In genomic region chr6:22362361-22362760, GRCh38 we compare ENCODE assay signal across 22 cellular contexts.
DNase-seq lines count a peak whose midpoint lies in the region; ATAC-seq, FAIRE-seq and TF ChIP-seq lines count a peak whose summit lies in the region.
"Had no signal": no experiment of that assay in that cellular context is flagged by ENCODE, and none has a peak within 500 bp of the region (broad histone marks: within the 10 kb centered on the region; RNA-seq: fewer than 3 reads in every experiment).

No MANE protein-coding gene starts in this region.

- 11% methylated on average over 3 of the region's 3 CpGs for WGBS in GM12878 (ENCODE audit: insufficient coverage, insufficient replicate concordance, low lambda C conversion rate, missing lambda C conversion rate)

- peak; percentile 31 for DNase-seq in NCI-H2107 treated with DMSO at 0.1 percent for 48 hours (lab: John Stamatoyannopoulos, UW; ENCODE audit: unreplicated experiment)
- DNase-seq in NCI-H2107 (lab: John Stamatoyannopoulos, UW) = no peak
- DNase-seq in NCI-H2196 treated with DMSO at 0.1 percent for 48 hours (lab: John Stamatoyannopoulos, UW; ENCODE audit: unreplicated experiment) = peak; percentile 27
- no peak for DNase-seq in GM12878 (ENCODE audit: low read depth, low spot score)
- no peak for DNase-seq in NAMALWA (ENCODE audit: low spot score)
- no peak for DNase-seq in right atrium auricular region (ENCODE audit: low spot score)
- DNase-seq: activated CD8-positive, alpha-beta memory T cell treated with anti-CD3 and anti-CD28 coated beads, Interleukin-2, amount 50 U/mL, for 48 hours; activated naive CD4-positive, alpha-beta T cell; C1 segment of cervical spinal cord; head of caudate nucleus; Karpas-422; NCI-H1930; nephron progenitor cell; stimulated activated naive CD8-positive, alpha-beta T cell treated with anti-CD3 and anti-CD28 coated beads, Interleukin-15, amount 100 ng/mL, for 72 hours; T-helper 9 cell; uterus had no signal

- no peaks in the 10 kb centered on the region for H3K79me2 ChIP-seq in GM12878 (ENCODE audit: control insufficient read depth, insufficient read depth, low read length)

- POLR2A ChIA-PET in GM12878 (lab: Charles Lee) = interaction anchor here (0.6 to 0.9 kb wide), 4 partner anchors 10 to 95 kb away, joined by 3 to 5 read pairs (median 4); no protein-coding TSS in a partner anchor

- H3K4me3 ChIP-seq in GM12878 (no peak overlapping the region), skeletal muscle satellite cell (ENCODE audit: low read length) (no peak overlapping the region), right atrium auricular region (no peak overlapping the region)
- H3K4me3 ChIP-seq: coronary artery, esophagus muscularis mucosa, SJSA1, uterus had no signal

- intact Hi-C loops in GM12878 (cut with micrococcal nuclease; ENCODE audit: unreplicated experiment) = loop anchor here (10.0 kb wide), 1 partner anchor 522 kb away; no protein-coding TSS in a partner anchor

- H3K9ac ChIP-seq in GM12878 (ENCODE audit: control insufficient read depth, insufficient read depth, low read length) = no peak overlapping the region
- no peak overlapping the region for H3K9ac ChIP-seq in skeletal muscle satellite cell (ENCODE audit: low read depth, low read length)

- in situ Hi-C loops in GM12878 (cut with MboI) = no loop called here

- H3K9me3 ChIP-seq in GM12878 (replicated peaks; ENCODE audit: control insufficient read depth, insufficient read depth, low read length) (no peaks in the 10 kb centered on the region; the same call in 2 of the 3 replicates), skeletal muscle satellite cell (replicated peaks; ENCODE audit: low read length) (peaks cover 4% of the 10 kb centered on the region), right atrium auricular region (peaks cover 0 to 5% of the 10 kb centered on the region in 2 donors)
- H3K9me3 ChIP-seq: SJSA1, uterus had no signal

- peaks cover 23% of the 10 kb centered on the region for H3K4me1 ChIP-seq in GM12878 (ENCODE audit: control insufficient read depth, insufficient read depth, low read length)
- H3K4me1 ChIP-seq in skeletal muscle satellite cell (ENCODE audit: control insufficient read depth, insufficient read depth, low read length) = peaks cover 27% of the 10 kb centered on the region
- no peaks in the 10 kb centered on the region for H3K4me1 ChIP-seq in right atrium auricular region
- H3K4me1 ChIP-seq: uterus had no signal

- TF ChIP-seq CTCF in GM12878 (IDR thresholded peaks at IDR 0.05 in 2 of 3, conservative IDR thresholded peaks at IDR 0.05 in 1 of 3; ENCODE audit: control insufficient read depth in 2 of 3, extremely low read depth in 1 of 3, insufficient read depth in 1 of 3, low read depth in 3 of 3, low read length in 3 of 3) (no peak), right atrium auricular region (IDR thresholded peaks at IDR 0.05) (no peak)

- no peak for FAIRE-seq in GM12878 (lab: Jason Lieb, UNC)
- FAIRE-seq: islet of Langerhans had no signal

- H3K4me2 ChIP-seq in GM12878 (ENCODE audit: control insufficient read depth, insufficient read depth) (no peak overlapping the region), skeletal muscle satellite cell (ENCODE audit: low read length) (peak overlapping the region; percentile 51)

- TF ChIP-seq RAD21 in GM12878 (IDR thresholded peaks at IDR 0.05; ENCODE audit: insufficient read depth, low read depth, low read length) = no peak

- ATAC-seq in GM12878 (no peak), HG03135 (IDR thresholded peaks at IDR 0.05; ENCODE audit: unreplicated experiment) (no peak)
- ATAC-seq: stimulated activated naive CD8-positive, alpha-beta T cell treated with anti-CD3 and anti-CD28 coated beads, Interleukin-15, amount 100 ng/mL, for 72 hours had no signal

- no peak for TF ChIP-seq POLR2A in GM12878 (IDR thresholded peaks at IDR 0.05; ENCODE audit: low read depth, low read length)

- H3K36me3 ChIP-seq in GM12878 (ENCODE audit: control insufficient read depth in 2 of 2, insufficient read depth in 2 of 2, low read length in 1 of 2) = no peaks in the 10 kb centered on the region
- H3K36me3 ChIP-seq in skeletal muscle satellite cell (ENCODE audit: insufficient read depth, low read length) = no peaks in the 10 kb centered on the region
- no peaks in the 10 kb centered on the region for H3K36me3 ChIP-seq in right atrium auricular region
- H3K36me3 ChIP-seq: esophagus muscularis mucosa, SJSA1, uterus had no signal

- no peak for TF ChIP-seq EP300 in GM12878 (IDR thresholded peaks at IDR 0.05; ENCODE audit: borderline replicate concordance in 1 of 2, control insufficient read depth in 1 of 2, low read depth in 2 of 2, low read length in 2 of 2)

- CTCF ChIA-PET in GM12878 (lab: Yijun Ruan, JAX) = interaction anchor here (0.7 to 1.4 kb wide), 3 partner anchors 17 to 74 kb away, joined by 3 to 4 read pairs (median 3); no protein-coding TSS in a partner anchor

- H3K27ac ChIP-seq in GM12878 (ENCODE audit: control insufficient read depth, insufficient read depth) (peak overlapping the region; percentile 60; the same call in 1 of the 2 replicates), right atrium auricular region (no peak overlapping the region)
- H3K27ac ChIP-seq: coronary artery, esophagus muscularis mucosa, SJSA1, uterus had no signal

- RAD21 ChIA-PET in GM12878 (lab: Charles Lee; ENCODE audit: unreplicated experiment) = interaction anchor here (0.6 to 1.6 kb wide), 4 partner anchors 11 to 338 kb away, joined by 3 to 5 read pairs (median 4); no protein-coding TSS in a partner anchor

- no TSS peak for BruUV-seq in GM12878 (replicated peaks; lab: Mats Ljungman, UMichigan)

- H2AFZ ChIP-seq in GM12878 (ENCODE audit: control insufficient read depth, low read depth, low read length) = no peak overlapping the region; the same call in 1 of the 2 replicates

- H4K20me1 ChIP-seq in GM12878 (ENCODE audit: control insufficient read depth, insufficient read depth) = no peaks in the 10 kb centered on the region

- SMC1A ChIA-PET in GM12878 (lab: Charles Lee; ENCODE audit: uncharacterized antibody, unreplicated experiment) = interaction anchor here (0.6 to 3.7 kb wide), 7 partner anchors 7 to 545 kb away, joined by 3 to 36 read pairs (median 7); no protein-coding TSS in a partner anchor

- no peaks in the 10 kb centered on the region for H3K27me3 ChIP-seq in GM12878 (replicated peaks in 1 of 2; ENCODE audit: control insufficient read depth in 2 of 2, insufficient read depth in 2 of 2, low read length in 1 of 2)
- H3K27me3 ChIP-seq in skeletal muscle satellite cell (ENCODE audit: control insufficient read depth, insufficient read depth, low read length) = no peaks in the 10 kb centered on the region
- no peaks in the 10 kb centered on the region for H3K27me3 ChIP-seq in right atrium auricular region
- H3K27me3 ChIP-seq: esophagus muscularis mucosa, SJSA1, uterus had no signal

TF ChIP-seq in GM12878, 131 proteins besides CTCF, POLR2A, EP300 and RAD21:
- TF ChIP-seq HCFC1 (IDR thresholded peaks at IDR 0.05; ENCODE audit: low read length) (no peak), POU2F2 (IDR thresholded peaks at IDR 0.05; ENCODE audit: borderline replicate concordance, low read depth, low read length) (no peak)
TF ChIP-seq in GM12878: peak in this region for 0.

Comparison
In these comparisons a context has a peak if more than half of its experiments do, and no peak if none do; other contexts are left out.
1. DNase-seq: peak in NCI-H2107 treated with DMSO at 0.1 percent for 48 hours (single experiment) and NCI-H2196 treated with DMSO at 0.1 percent for 48 hours (single experiment); none in NCI-H2107 (single experiment), GM12878 (single experiment), NAMALWA (single experiment) and right atrium auricular region (single experiment).